10 cellular contexts compared by ENCODE assay signal in genomic region chr17:29613856-29614255, GRCh38. TPM values are rescaled to one million over a fixed set of nuclear protein-coding genes. Genes with fewer than 3 reads are reported as not detected.
DNase-seq lines count a peak whose midpoint lies in the region; TF ChIP-seq lines count a peak whose summit lies in the region.
"Had no signal": no experiment of that assay in that cellular context is flagged by ENCODE, and none has a peak within 500 bp of the region (broad histone marks: within the 10 kb centered on the region; RNA-seq: fewer than 3 reads in every experiment).

No MANE protein-coding gene starts in this region.

- no peak overlapping the region for H3K27ac Mint-ChIP-seq in activated T-helper 1 cell treated with anti-CD3 and anti-CD28 coated beads, Interleukin-12 subunit alpha, Interleukin-12 subunit beta, Interleukin-2, Interleukin-4 antibody, amounts not matched to agents 30 ng/mL and 10 ng/mL and 1 ng/mL, durations not matched to agents 14 hours and 24 hours and 36 hours

- H3K4me1 ChIP-seq in skeletal muscle satellite cell (ENCODE audit: control insufficient read depth, insufficient read depth, low read length) = peaks cover 15% of the 10 kb centered on the region
- peaks cover 5% of the 10 kb centered on the region for H3K4me1 ChIP-seq in prostate gland (replicated peaks)

- peaks cover 8% of the 10 kb centered on the region for H3K27me3 Mint-ChIP-seq in activated T-helper 1 cell treated with anti-CD3 and anti-CD28 coated beads, Interleukin-12 subunit alpha, Interleukin-12 subunit beta, Interleukin-2, Interleukin-4 antibody, amounts not matched to agents 30 ng/mL and 10 ng/mL and 1 ng/mL, durations not matched to agents 14 hours and 24 hours and 36 hours (ENCODE audit: insufficient read depth)

- no peak for TF ChIP-seq POLR2A in prostate gland (IDR thresholded peaks at IDR 0.05)

- WGBS in prostate gland = 37% methylated on average over 13 of the region's 13 CpGs

- no peaks in the 10 kb centered on the region for H3K9me3 Mint-ChIP-seq in activated T-helper 1 cell treated with anti-CD3 and anti-CD28 coated beads, Interleukin-12 subunit alpha, Interleukin-12 subunit beta, Interleukin-2, Interleukin-4 antibody, amounts not matched to agents 30 ng/mL and 10 ng/mL and 1 ng/mL, durations not matched to agents 14 hours and 24 hours and 36 hours

- H3K27me3 ChIP-seq in skeletal muscle satellite cell (ENCODE audit: control insufficient read depth, insufficient read depth, low read length) (no peaks in the 10 kb centered on the region), prostate gland (replicated peaks; ENCODE audit: insufficient read depth) (no peaks in the 10 kb centered on the region)

- peak overlapping the region; percentile 40 for H3K4me3 Mint-ChIP-seq in activated T-helper 1 cell treated with anti-CD3 and anti-CD28 coated beads, Interleukin-12 subunit alpha, Interleukin-12 subunit beta, Interleukin-2, Interleukin-4 antibody, amounts not matched to agents 30 ng/mL and 10 ng/mL and 1 ng/mL, durations not matched to agents 14 hours and 24 hours and 36 hours

- DNase-seq in activated T-helper 1 cell treated with anti-CD3 and anti-CD28 coated beads, Interleukin-12 subunit alpha, Interleukin-12 subunit beta, Interleukin-2, Interleukin-4 antibody, amounts not matched to agents 30 ng/mL and 10 ng/mL and 1 ng/mL, durations not matched to agents 14 hours and 24 hours and 36 hours (ENCODE audit: low spot score) = no peak
- DNase-seq in DMS53 (lab: John Stamatoyannopoulos, UW) (no peak), prostate gland (ENCODE audit: low spot score) (no peak), NCI-H510A treated with DMSO at 0.1 percent for 48 hours (lab: John Stamatoyannopoulos, UW) (no peak), OCI-M2 (lab: John Stamatoyannopoulos, UW; ENCODE audit: unreplicated experiment) (no peak)
- DNase-seq: HCEC 1CT, NCI-H446 had no signal

- no peak overlapping the region for H3K27ac ChIP-seq in prostate gland

- H3K4me1 Mint-ChIP-seq in activated T-helper 1 cell treated with anti-CD3 and anti-CD28 coated beads, Interleukin-12 subunit alpha, Interleukin-12 subunit beta, Interleukin-2, Interleukin-4 antibody, amounts not matched to agents 30 ng/mL and 10 ng/mL and 1 ng/mL, durations not matched to agents 14 hours and 24 hours and 36 hours (ENCODE audit: low read depth) = peaks cover 35% of the 10 kb centered on the region

- H3K9me3 ChIP-seq in skeletal muscle satellite cell (replicated peaks; ENCODE audit: low read length) = no peaks in the 10 kb centered on the region
- no peaks in the 10 kb centered on the region for H3K9me3 ChIP-seq in prostate gland

- intact Hi-C loops in activated T-helper 1 cell treated with anti-CD3 and anti-CD28 coated beads, Interleukin-12 subunit alpha, Interleukin-12 subunit beta, Interleukin-2, Interleukin-4 antibody, amounts not matched to agents 30 ng/mL and 10 ng/mL and 1 ng/mL, durations not matched to agents 14 hours and 24 hours and 36 hours (cut with micrococcal nuclease) = loop anchor here (1.0 to 10.0 kb wide), 3 partner anchors 34 to 501 kb away; partner anchors contain the start of genes NSRP1 and TAOK1
- intact Hi-C loops in prostate gland (cut with DNase I) = no loop called here

- H3K36me3 Mint-ChIP-seq in activated T-helper 1 cell treated with anti-CD3 and anti-CD28 coated beads, Interleukin-12 subunit alpha, Interleukin-12 subunit beta, Interleukin-2, Interleukin-4 antibody, amounts not matched to agents 30 ng/mL and 10 ng/mL and 1 ng/mL, durations not matched to agents 14 hours and 24 hours and 36 hours (ENCODE audit: low read depth) = no peaks in the 10 kb centered on the region

- H3K9ac ChIP-seq in skeletal muscle satellite cell (ENCODE audit: low read depth, low read length) = no peak overlapping the region

- TF ChIP-seq CTCF in GM12875 (IDR thresholded peaks at IDR 0.05; ENCODE audit: borderline replicate concordance, insufficient read depth, low read depth, low read length) = no peak
- TF ChIP-seq CTCF in prostate gland (IDR thresholded peaks at IDR 0.05) = no peak

- H3K36me3 ChIP-seq in skeletal muscle satellite cell (ENCODE audit: insufficient read depth, low read length) = no peaks in the 10 kb centered on the region
- H3K36me3 ChIP-seq in prostate gland = no peaks in the 10 kb centered on the region

- H3K4me2 ChIP-seq in skeletal muscle satellite cell (ENCODE audit: low read length) = peak overlapping the region; percentile 75

- H3K4me3 ChIP-seq in GM12875 (ENCODE audit: low read depth, low read length) = peak overlapping the region; percentile 44
- H3K4me3 ChIP-seq in iPS-11a (ENCODE audit: low read depth, low read length) = peak overlapping the region; percentile 20
- H3K4me3 ChIP-seq in skeletal muscle satellite cell (ENCODE audit: low read length) = peak overlapping the region; percentile 57
- peak overlapping the region in 1 of 2 donors; percentile 6 for H3K4me3 ChIP-seq in prostate gland

RNA-seq across cellular contexts. Expression of gene CORO6, which starts 8.9 kb away (rescaled TPM):
- total RNA-seq in activated T-helper 1 cell treated with anti-CD3 and anti-CD28 coated beads, Interleukin-12 subunit alpha, Interleukin-12 subunit beta, Interleukin-2, Interleukin-4 antibody, amounts not matched to agents 30 ng/mL and 10 ng/mL and 1 ng/mL, durations not matched to agents 14 hours and 24 hours and 36 hours = 5.1 and 6.4 TPM in 2 replicates
- 4.8 and 8.7 TPM in 2 replicates for total RNA-seq in skeletal muscle satellite cell (2012; rRNA removed)
- total RNA-seq in prostate gland = 10 to 100 TPM; 23.4 to 33.5 TPM

RNA-seq across cellular contexts. Expression of gene ANKRD13B, which starts 20.9 kb away (rescaled TPM):
- 45.8 and 46.2 TPM in 2 replicates for total RNA-seq in activated T-helper 1 cell treated with anti-CD3 and anti-CD28 coated beads, Interleukin-12 subunit alpha, Interleukin-12 subunit beta, Interleukin-2, Interleukin-4 antibody, amounts not matched to agents 30 ng/mL and 10 ng/mL and 1 ng/mL, durations not matched to agents 14 hours and 24 hours and 36 hours
- total RNA-seq in skeletal muscle satellite cell (2012; rRNA removed) = 7.4 and 11.9 TPM in 2 replicates
- 10 to 100 TPM in 1 of 2 donors, 1 to 10 TPM in 1; 2.7 to 30.0 TPM for total RNA-seq in prostate gland

RNA-seq across cellular contexts. Expression of gene GIT1, which starts 24.4 kb away (rescaled TPM):
- total RNA-seq in activated T-helper 1 cell treated with anti-CD3 and anti-CD28 coated beads, Interleukin-12 subunit alpha, Interleukin-12 subunit beta, Interleukin-2, Interleukin-4 antibody, amounts not matched to agents 30 ng/mL and 10 ng/mL and 1 ng/mL, durations not matched to agents 14 hours and 24 hours and 36 hours = 81.0 and 87.5 TPM in 2 replicates
- 23.6 and 33.2 TPM in 2 replicates for total RNA-seq in skeletal muscle satellite cell (2012; rRNA removed)
- 10 to 100 TPM; 29.1 to 86.9 TPM for total RNA-seq in prostate gland

RNA-seq across cellular contexts. Expression of gene TP53I13, which starts 45.4 kb away (rescaled TPM):
- 67.4 and 71.8 TPM in 2 replicates for total RNA-seq in activated T-helper 1 cell treated with anti-CD3 and anti-CD28 coated beads, Interleukin-12 subunit alpha, Interleukin-12 subunit beta, Interleukin-2, Interleukin-4 antibody, amounts not matched to agents 30 ng/mL and 10 ng/mL and 1 ng/mL, durations not matched to agents 14 hours and 24 hours and 36 hours
- 37.5 and 51.8 TPM in 2 replicates for total RNA-seq in skeletal muscle satellite cell (2012; rRNA removed)
- total RNA-seq in prostate gland = 10 to 100 TPM; 52.5 to 82.0 TPM

RNA-seq across cellular contexts. Expression of gene ABHD15, which starts 47.0 kb away (rescaled TPM):
- 18.5 and 19.5 TPM in 2 replicates for total RNA-seq in activated T-helper 1 cell treated with anti-CD3 and anti-CD28 coated beads, Interleukin-12 subunit alpha, Interleukin-12 subunit beta, Interleukin-2, Interleukin-4 antibody, amounts not matched to agents 30 ng/mL and 10 ng/mL and 1 ng/mL, durations not matched to agents 14 hours and 24 hours and 36 hours
- total RNA-seq in skeletal muscle satellite cell (2012; rRNA removed) = 6.6 and 7.9 TPM in 2 replicates
- 10 to 100 TPM in 1 of 2 donors, 1 to 10 TPM in 1; 9.1 to 14.8 TPM for total RNA-seq in prostate gland
